1 cellular context compared by ENCODE assay signal in the genomic region with DNA sequence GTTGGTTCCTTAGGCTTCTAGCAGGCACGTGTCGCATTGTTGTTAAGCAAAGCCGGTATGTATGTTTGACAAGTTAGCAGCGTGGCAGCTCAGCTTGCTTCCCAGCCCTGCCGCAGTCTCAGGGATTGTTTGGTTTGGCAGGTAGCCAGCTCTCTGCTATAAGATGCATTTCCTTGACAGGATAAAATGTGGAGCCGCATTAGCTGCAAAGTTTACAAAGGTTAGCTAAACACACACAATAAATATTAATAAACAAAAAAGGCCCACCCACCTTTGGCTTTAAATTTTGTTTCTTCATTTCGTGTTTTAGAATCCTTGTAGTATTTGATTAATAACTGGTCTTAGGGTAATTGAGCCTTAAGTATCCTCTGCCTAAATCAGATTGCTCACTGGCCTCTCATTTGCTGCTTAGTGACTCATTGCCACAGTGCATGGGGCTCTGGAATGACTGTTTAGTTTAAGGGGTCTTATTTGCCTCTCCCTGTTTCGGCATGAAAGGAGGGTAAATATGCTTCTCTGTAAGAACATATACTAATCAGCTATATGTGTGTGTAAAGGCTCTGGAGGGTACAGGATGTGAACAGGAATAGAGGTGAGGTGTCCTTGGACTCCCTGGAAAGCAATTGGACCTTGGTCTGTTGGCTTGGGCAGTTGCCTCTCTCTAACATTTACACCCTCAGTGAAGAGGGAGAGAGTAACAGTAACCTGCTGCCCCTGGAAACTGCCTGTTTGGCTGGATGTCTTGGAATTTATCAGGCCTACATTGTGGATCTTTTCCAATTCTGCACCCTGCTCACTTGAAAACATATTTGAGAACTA.
A peak's percentile ranks its signal among the peaks of the same experiment; 100 is the strongest.
TF ChIP-seq lines count a peak whose summit lies in the region.

No MANE protein-coding gene starts in this region.

TF ChIP-seq in HEK293, 187 proteins besides CTCF, POLR2A, EP300 and RAD21 (continued from another document and continues in another):
- TF ChIP-seq ZNF677 (tag by site-specific recombination; IDR thresholded peaks at IDR 0.05) (no peak), ZNF175 (tag by site-specific recombination; IDR thresholded peaks at IDR 0.05) (no peak), SCRT1 (tag by site-specific recombination; IDR thresholded peaks at IDR 0.05; ENCODE audit: borderline replicate concordance) (no peak), ZNF473 (tag by site-specific recombination; IDR thresholded peaks at IDR 0.05) (no peak), ZNF571 (tag by site-specific recombination; IDR thresholded peaks at IDR 0.05) (no peak), ZNF654 (tag by site-specific recombination; IDR thresholded peaks at IDR 0.05; ENCODE audit: low read depth) (no peak), ZNF560 (tag by site-specific recombination; IDR thresholded peaks at IDR 0.05; ENCODE audit: borderline replicate concordance) (no peak), FEZF1 (tag by site-specific recombination; IDR thresholded peaks at IDR 0.05) (peak; percentile 92), ZIC2 (tag by site-specific recombination; IDR thresholded peaks at IDR 0.05) (peak; percentile 86), ZNF2 (tag by site-specific recombination; IDR thresholded peaks at IDR 0.05) (0 out of 2 replicates have a peak, but pooled peaks have one; percentile 11), ZNF146 (tag by site-specific recombination; IDR thresholded peaks at IDR 0.05) (no peak), ZNF24 (tag by site-specific recombination; IDR thresholded peaks at IDR 0.05) (peak; percentile 51), SALL2 (tag by site-specific recombination; IDR thresholded peaks at IDR 0.05; ENCODE audit: borderline replicate concordance) (no peak), SP2 (tag by site-specific recombination; IDR thresholded peaks at IDR 0.05) (no peak), ZNF114 (tag by site-specific recombination; IDR thresholded peaks at IDR 0.05) (no peak), ZNF791 (tag by site-specific recombination; IDR thresholded peaks at IDR 0.05) (no peak), ZFP41 (tag by site-specific recombination; IDR thresholded peaks at IDR 0.05; ENCODE audit: borderline replicate concordance) (no peak), ZNF223 (tag by site-specific recombination; IDR thresholded peaks at IDR 0.05) (no peak), ZNF521 (tag by site-specific recombination; IDR thresholded peaks at IDR 0.05) (no peak), ZNF670 (tag by site-specific recombination; IDR thresholded peaks at IDR 0.05; ENCODE audit: low read depth) (no peak), ZNF324 (tag by site-specific recombination; IDR thresholded peaks at IDR 0.05) (0 out of 2 replicates have a peak, but pooled peaks have one; percentile 33), ZBTB20 (tag by site-specific recombination; IDR thresholded peaks at IDR 0.05) (peak; percentile 36; the same call in 1 of the 2 replicates), ZNF140 (tag by site-specific recombination; IDR thresholded peaks at IDR 0.05) (no peak), ZNF624 (tag by site-specific recombination; IDR thresholded peaks at IDR 0.05) (no peak; the same call in 1 of the 2 replicates), SP7 (tag by site-specific recombination; IDR thresholded peaks at IDR 0.05) (peak; percentile 94), ZNF292 (tag by site-specific recombination; IDR thresholded peaks at IDR 0.05; ENCODE audit: borderline replicate concordance, low read depth) (no peak), KLF9 (tag by site-specific recombination; IDR thresholded peaks at IDR 0.05; ENCODE audit: low read depth) (no peak), ZNF548 (tag by site-specific recombination; IDR thresholded peaks at IDR 0.05) (no peak), ZNF202 (tag by site-specific recombination; IDR thresholded peaks at IDR 0.05; ENCODE audit: borderline replicate concordance) (no peak), MEIS1 (CRISPR knock-in tag; IDR thresholded peaks at IDR 0.05; ENCODE audit: borderline replicate concordance) (no peak)
- TF ChIP-seq, protein P1, sequence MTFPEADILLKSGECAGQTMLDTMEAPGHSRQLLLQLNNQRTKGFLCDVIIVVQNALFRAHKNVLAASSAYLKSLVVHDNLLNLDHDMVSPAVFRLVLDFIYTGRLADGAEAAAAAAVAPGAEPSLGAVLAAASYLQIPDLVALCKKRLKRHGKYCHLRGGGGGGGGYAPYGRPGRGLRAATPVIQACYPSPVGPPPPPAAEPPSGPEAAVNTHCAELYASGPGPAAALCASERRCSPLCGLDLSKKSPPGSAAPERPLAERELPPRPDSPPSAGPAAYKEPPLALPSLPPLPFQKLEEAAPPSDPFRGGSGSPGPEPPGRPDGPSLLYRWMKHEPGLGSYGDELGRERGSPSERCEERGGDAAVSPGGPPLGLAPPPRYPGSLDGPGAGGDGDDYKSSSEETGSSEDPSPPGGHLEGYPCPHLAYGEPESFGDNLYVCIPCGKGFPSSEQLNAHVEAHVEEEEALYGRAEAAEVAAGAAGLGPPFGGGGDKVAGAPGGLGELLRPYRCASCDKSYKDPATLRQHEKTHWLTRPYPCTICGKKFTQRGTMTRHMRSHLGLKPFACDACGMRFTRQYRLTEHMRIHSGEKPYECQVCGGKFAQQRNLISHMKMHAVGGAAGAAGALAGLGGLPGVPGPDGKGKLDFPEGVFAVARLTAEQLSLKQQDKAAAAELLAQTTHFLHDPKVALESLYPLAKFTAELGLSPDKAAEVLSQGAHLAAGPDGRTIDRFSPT (tag by site-specific recombination; IDR thresholded peaks at IDR 0.05): no peak; the same call in 1 of the 2 replicates
- TF ChIP-seq, protein P2, sequence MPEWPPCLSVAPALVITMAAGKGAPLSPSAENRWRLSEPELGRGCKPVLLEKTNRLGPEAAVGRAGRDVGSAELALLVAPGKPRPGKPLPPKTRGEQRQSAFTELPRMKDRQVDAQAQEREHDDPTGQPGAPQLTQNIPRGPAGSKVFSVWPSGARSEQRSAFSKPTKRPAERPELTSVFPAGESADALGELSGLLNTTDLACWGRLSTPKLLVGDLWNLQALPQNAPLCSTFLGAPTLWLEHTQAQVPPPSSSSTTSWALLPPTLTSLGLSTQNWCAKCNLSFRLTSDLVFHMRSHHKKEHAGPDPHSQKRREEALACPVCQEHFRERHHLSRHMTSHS (tag by site-specific recombination; IDR thresholded peaks at IDR 0.05): 0 out of 2 replicates have a peak, but pooled peaks have one; percentile 54
- TF ChIP-seq, protein P3, sequence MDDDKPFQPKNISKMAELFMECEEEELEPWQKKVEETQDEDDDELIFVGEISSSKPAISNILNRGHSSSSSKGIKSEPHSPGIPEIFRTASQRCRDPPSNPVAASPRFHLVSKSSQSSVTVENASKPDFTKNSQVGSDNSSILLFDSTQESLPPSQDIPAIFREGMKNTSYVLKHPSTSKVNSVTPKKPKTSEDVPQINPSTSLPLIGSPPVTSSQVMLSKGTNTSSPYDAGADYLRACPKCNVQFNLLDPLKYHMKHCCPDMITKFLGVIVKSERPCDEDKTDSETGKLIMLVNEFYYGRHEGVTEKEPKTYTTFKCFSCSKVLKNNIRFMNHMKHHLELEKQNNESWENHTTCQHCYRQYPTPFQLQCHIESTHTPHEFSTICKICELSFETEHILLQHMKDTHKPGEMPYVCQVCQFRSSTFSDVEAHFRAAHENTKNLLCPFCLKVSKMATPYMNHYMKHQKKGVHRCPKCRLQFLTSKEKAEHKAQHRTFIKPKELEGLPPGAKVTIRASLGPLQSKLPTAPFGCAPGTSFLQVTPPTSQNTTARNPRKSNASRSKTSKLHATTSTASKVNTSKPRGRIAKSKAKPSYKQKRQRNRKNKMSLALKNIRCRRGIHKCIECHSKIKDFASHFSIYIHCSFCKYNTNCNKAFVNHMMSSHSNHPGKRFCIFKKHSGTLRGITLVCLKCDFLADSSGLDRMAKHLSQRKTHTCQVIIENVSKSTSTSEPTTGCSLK (tag by site-specific recombination; IDR thresholded peaks at IDR 0.05): no peak
- TF ChIP-seq, protein P4, sequence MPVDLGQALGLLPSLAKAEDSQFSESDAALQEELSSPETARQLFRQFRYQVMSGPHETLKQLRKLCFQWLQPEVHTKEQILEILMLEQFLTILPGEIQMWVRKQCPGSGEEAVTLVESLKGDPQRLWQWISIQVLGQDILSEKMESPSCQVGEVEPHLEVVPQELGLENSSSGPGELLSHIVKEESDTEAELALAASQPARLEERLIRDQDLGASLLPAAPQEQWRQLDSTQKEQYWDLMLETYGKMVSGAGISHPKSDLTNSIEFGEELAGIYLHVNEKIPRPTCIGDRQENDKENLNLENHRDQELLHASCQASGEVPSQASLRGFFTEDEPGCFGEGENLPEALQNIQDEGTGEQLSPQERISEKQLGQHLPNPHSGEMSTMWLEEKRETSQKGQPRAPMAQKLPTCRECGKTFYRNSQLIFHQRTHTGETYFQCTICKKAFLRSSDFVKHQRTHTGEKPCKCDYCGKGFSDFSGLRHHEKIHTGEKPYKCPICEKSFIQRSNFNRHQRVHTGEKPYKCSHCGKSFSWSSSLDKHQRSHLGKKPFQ (tag by site-specific recombination; IDR thresholded peaks at IDR 0.05): peak; percentile 23; the same call in 1 of the 2 replicates
- TF ChIP-seq, protein P5, sequence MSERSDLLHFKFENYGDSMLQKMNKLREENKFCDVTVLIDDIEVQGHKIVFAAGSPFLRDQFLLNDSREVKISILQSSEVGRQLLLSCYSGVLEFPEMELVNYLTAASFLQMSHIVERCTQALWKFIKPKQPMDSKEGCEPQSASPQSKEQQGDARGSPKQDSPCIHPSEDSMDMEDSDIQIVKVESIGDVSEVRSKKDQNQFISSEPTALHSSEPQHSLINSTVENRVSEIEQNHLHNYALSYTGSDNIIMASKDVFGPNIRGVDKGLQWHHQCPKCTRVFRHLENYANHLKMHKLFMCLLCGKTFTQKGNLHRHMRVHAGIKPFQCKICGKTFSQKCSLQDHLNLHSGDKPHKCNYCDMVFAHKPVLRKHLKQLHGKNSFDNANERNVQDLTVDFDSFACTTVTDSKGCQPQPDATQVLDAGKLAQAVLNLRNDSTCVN (tag by site-specific recombination; optimal IDR thresholded peaks at IDR 0.05): no peak
- TF ChIP-seq, protein P6, sequence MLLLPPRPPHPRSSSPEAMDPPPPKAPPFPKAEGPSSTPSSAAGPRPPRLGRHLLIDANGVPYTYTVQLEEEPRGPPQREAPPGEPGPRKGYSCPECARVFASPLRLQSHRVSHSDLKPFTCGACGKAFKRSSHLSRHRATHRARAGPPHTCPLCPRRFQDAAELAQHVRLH (tag by site-specific recombination; IDR thresholded peaks at IDR 0.05): 0 out of 2 replicates have a peak, but pooled peaks have one; percentile 44
- TF ChIP-seq, protein P7, sequence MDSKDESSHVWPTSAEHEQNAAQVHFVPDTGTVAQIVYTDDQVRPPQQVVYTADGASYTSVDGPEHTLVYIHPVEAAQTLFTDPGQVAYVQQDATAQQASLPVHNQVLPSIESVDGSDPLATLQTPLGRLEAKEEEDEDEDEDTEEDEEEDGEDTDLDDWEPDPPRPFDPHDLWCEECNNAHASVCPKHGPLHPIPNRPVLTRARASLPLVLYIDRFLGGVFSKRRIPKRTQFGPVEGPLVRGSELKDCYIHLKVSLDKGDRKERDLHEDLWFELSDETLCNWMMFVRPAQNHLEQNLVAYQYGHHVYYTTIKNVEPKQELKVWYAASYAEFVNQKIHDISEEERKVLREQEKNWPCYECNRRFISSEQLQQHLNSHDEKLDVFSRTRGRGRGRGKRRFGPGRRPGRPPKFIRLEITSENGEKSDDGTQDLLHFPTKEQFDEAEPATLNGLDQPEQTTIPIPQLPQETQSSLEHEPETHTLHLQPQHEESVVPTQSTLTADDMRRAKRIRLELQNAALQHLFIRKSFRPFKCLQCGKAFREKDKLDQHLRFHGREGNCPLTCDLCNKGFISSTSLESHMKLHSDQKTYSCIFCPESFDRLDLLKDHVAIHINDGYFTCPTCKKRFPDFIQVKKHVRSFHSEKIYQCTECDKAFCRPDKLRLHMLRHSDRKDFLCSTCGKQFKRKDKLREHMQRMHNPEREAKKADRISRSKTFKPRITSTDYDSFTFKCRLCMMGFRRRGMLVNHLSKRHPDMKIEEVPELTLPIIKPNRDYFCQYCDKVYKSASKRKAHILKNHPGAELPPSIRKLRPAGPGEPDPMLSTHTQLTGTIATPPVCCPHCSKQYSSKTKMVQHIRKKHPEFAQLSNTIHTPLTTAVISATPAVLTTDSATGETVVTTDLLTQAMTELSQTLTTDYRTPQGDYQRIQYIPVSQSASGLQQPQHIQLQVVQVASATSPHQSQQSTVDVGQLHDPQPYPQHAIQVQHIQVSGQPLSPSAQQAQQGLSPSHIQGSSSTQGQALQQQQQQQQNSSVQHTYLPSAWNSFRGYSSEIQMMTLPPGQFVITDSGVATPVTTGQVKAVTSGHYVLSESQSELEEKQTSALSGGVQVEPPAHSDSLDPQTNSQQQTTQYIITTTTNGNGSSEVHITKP (tag by site-specific recombination; IDR thresholded peaks at IDR 0.05): peak; percentile 52
- TF ChIP-seq, protein P8, sequence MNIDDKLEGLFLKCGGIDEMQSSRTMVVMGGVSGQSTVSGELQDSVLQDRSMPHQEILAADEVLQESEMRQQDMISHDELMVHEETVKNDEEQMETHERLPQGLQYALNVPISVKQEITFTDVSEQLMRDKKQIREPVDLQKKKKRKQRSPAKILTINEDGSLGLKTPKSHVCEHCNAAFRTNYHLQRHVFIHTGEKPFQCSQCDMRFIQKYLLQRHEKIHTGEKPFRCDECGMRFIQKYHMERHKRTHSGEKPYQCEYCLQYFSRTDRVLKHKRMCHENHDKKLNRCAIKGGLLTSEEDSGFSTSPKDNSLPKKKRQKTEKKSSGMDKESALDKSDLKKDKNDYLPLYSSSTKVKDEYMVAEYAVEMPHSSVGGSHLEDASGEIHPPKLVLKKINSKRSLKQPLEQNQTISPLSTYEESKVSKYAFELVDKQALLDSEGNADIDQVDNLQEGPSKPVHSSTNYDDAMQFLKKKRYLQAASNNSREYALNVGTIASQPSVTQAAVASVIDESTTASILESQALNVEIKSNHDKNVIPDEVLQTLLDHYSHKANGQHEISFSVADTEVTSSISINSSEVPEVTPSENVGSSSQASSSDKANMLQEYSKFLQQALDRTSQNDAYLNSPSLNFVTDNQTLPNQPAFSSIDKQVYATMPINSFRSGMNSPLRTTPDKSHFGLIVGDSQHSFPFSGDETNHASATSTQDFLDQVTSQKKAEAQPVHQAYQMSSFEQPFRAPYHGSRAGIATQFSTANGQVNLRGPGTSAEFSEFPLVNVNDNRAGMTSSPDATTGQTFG (tag by site-specific recombination; IDR thresholded peaks at IDR 0.05; ENCODE audit: borderline replicate concordance): no peak
- TF ChIP-seq, protein P9, sequence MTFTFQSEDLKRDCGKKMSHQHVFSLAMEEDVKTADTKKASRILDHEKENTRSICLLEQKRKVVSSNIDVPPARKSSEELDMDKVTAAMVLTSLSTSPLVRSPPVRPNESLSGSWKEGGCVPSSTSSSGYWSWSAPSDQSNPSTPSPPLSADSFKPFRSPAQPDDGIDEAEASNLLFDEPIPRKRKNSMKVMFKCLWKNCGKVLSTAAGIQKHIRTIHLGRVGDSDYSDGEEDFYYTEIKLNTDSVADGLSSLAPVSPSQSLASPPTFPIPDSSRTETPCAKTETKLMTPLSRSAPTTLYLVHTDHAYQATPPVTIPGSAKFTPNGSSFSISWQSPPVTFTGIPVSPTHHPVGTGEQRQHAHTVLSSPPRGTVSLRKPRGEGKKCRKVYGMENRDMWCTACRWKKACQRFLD (tag by site-specific recombination; IDR thresholded peaks at IDR 0.05): no peak
- TF ChIP-seq, protein P10, sequence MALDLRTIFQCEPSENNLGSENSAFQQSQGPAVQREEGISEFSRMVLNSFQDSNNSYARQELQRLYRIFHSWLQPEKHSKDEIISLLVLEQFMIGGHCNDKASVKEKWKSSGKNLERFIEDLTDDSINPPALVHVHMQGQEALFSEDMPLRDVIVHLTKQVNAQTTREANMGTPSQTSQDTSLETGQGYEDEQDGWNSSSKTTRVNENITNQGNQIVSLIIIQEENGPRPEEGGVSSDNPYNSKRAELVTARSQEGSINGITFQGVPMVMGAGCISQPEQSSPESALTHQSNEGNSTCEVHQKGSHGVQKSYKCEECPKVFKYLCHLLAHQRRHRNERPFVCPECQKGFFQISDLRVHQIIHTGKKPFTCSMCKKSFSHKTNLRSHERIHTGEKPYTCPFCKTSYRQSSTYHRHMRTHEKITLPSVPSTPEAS (tag by site-specific recombination; IDR thresholded peaks at IDR 0.05): 0 out of 2 replicates have a peak, but pooled peaks have one; percentile 8
